22 cellular contexts compared by ENCODE assay signal in genomic region chr4:145213245-145213644, GRCh38.
"Had no signal": no experiment of that assay in that cellular context is flagged by ENCODE, and none has a peak within 500 bp of the region (broad histone marks: within the 10 kb centered on the region; RNA-seq: fewer than 3 reads in every experiment).

No MANE protein-coding gene starts in this region.

- H3K27ac Mint-ChIP-seq: activated B cell treated with CpG ODN at 0.5 μM for 24 hours; activated CD4-positive, alpha-beta memory T cell treated with anti-CD3 and anti-CD28 coated beads for 36 hours; activated CD4-positive, alpha-beta T cell treated with anti-CD3 and anti-CD28 coated beads, Interleukin-2, amount 10 ng/mL, durations not matched to agents 24 days and 14 days; activated T-helper 1 cell treated with anti-CD3 and anti-CD28 coated beads, Interleukin-12 subunit alpha, Interleukin-12 subunit beta, Interleukin-2, Interleukin-4 antibody, amounts not matched to agents 30 ng/mL and 10 ng/mL and 1 ng/mL, durations not matched to agents 14 hours and 24 hours and 36 hours had no signal

- H3K4me3 ChIP-seq: breast epithelium had no signal

- H3K27me3 ChIP-seq: breast epithelium had no signal

- H3K9me3 ChIP-seq: breast epithelium had no signal

- H3K27me3 Mint-ChIP-seq: activated B cell treated with CpG ODN at 0.5 μM for 24 hours had no signal

- H3K27ac ChIP-seq: breast epithelium had no signal

- H3K4me1 Mint-ChIP-seq: activated B cell treated with CpG ODN at 0.5 μM for 24 hours; activated CD4-positive, alpha-beta T cell treated with anti-CD3 and anti-CD28 coated beads, Interleukin-2, amount 10 ng/mL, durations not matched to agents 24 days and 14 days had no signal

- H3K4me1 ChIP-seq: breast epithelium had no signal

- H3K4me3 Mint-ChIP-seq: activated B cell treated with CpG ODN at 0.5 μM for 24 hours; activated CD4-positive, alpha-beta memory T cell treated with anti-CD3 and anti-CD28 coated beads for 36 hours; activated CD4-positive, alpha-beta T cell treated with anti-CD3 and anti-CD28 coated beads, Interleukin-2, amount 10 ng/mL, durations not matched to agents 24 days and 14 days; activated T-helper 1 cell treated with anti-CD3 and anti-CD28 coated beads, Interleukin-12 subunit alpha, Interleukin-12 subunit beta, Interleukin-2, Interleukin-4 antibody, amounts not matched to agents 30 ng/mL and 10 ng/mL and 1 ng/mL, durations not matched to agents 14 hours and 24 hours and 36 hours had no signal

- H3K9me3 Mint-ChIP-seq: activated B cell treated with CpG ODN at 0.5 μM for 24 hours; activated CD4-positive, alpha-beta memory T cell treated with anti-CD3 and anti-CD28 coated beads for 36 hours; activated CD4-positive, alpha-beta T cell treated with anti-CD3 and anti-CD28 coated beads, Interleukin-2, amount 10 ng/mL, durations not matched to agents 24 days and 14 days; activated T-helper 1 cell treated with anti-CD3 and anti-CD28 coated beads, Interleukin-12 subunit alpha, Interleukin-12 subunit beta, Interleukin-2, Interleukin-4 antibody, amounts not matched to agents 30 ng/mL and 10 ng/mL and 1 ng/mL, durations not matched to agents 14 hours and 24 hours and 36 hours had no signal

- H3K36me3 Mint-ChIP-seq: activated CD4-positive, alpha-beta memory T cell treated with anti-CD3 and anti-CD28 coated beads for 36 hours had no signal

- DNase-seq: activated B cell treated with CpG ODN at 0.5 μM for 24 hours; activated CD4-positive, alpha-beta memory T cell treated with anti-CD3 and anti-CD28 coated beads for 36 hours; activated CD4-positive, alpha-beta T cell treated with anti-CD3 and anti-CD28 coated beads for 1 hour; activated CD4-positive, alpha-beta T cell treated with anti-CD3 and anti-CD28 coated beads, Interleukin-2, amount 10 ng/mL, durations not matched to agents 24 days and 14 days; activated CD8-positive, alpha-beta memory T cell treated with anti-CD3 and anti-CD28 coated beads, Interleukin-2, amount 50 U/mL, for 4 hours; activated effector memory CD4-positive, alpha-beta T cell treated with anti-CD3 and anti-CD28 coated beads, Interleukin-2, amount 50 U/mL, for 16 hours; activated naive CD4-positive, alpha-beta T cell treated with anti-CD3 and anti-CD28 coated beads, Interleukin-2, amount 50 U/mL, for 16 hours; aorta; caudate nucleus; KBM-7; NCI-H1092; NCI-H1417; NCI-H1930; NCI-H2171; NCI-H226; NCI-H526; NCI-H82; SIG-M5; T-helper 2 cell; T1000 had no signal

- H3K36me3 ChIP-seq: breast epithelium had no signal
